Comparison of ENCODE assay signal across 13 cellular contexts in the genomic region with DNA sequence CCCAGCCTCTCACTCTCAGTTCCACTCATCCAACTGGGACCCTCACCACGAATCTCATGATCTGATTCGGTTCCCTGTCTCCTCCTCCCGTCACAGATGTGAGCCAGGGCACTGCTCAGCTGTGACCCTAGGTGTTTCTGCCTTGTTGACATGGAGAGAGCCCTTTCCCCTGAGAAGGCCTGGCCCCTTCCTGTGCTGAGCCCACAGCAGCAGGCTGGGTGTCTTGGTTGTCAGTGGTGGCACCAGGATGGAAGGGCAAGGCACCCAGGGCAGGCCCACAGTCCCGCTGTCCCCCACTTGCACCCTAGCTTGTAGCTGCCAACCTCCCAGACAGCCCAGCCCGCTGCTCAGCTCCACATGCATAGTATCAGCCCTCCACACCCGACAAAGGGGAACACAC. TPM values are rescaled to one million over a fixed set of nuclear protein-coding genes. Genes with fewer than 3 reads are reported as not detected.
A peak's percentile ranks its signal among the peaks of the same experiment; 100 is the strongest.
DNase-seq lines count a peak whose midpoint lies in the region; ATAC-seq and TF ChIP-seq lines count a peak whose summit lies in the region.
"Had no signal": no experiment of that assay in that cellular context is flagged by ENCODE, and none has a peak within 500 bp of the region (broad histone marks: within the 10 kb centered on the region; RNA-seq: fewer than 3 reads in every experiment).

No MANE protein-coding gene starts in this region.

- peak overlapping the region; percentile 23 for H3K27ac ChIP-seq in cardiac muscle cell
- H3K27ac ChIP-seq: GM23248, prostate gland had no signal

- ATAC-seq in Right ventricle myocardium superior (ENCODE audit: poor library complexity) (no peak), memory B cell (ENCODE audit: low read depth) (no peak), GM21717 (IDR thresholded peaks at IDR 0.05; ENCODE audit: unreplicated experiment) (no peak)
- ATAC-seq in stimulated activated effector memory CD8-positive, alpha-beta T cell treated with anti-CD3 and anti-CD28 coated beads, Interleukin-12 subunit alpha, Interleukin-12 subunit beta, amount 100 ng/mL, for 72 hours: no peak

- no peaks in the 10 kb centered on the region for H3K9me3 Mint-ChIP-seq in activated naive CD8-positive, alpha-beta T cell (ENCODE audit: low read depth)
- H3K9me3 Mint-ChIP-seq in memory B cell: no peaks in the 10 kb centered on the region
- H3K9me3 Mint-ChIP-seq in stimulated activated effector memory CD8-positive, alpha-beta T cell treated with anti-CD3 and anti-CD28 coated beads, Interleukin-12 subunit alpha, Interleukin-12 subunit beta, amount 100 ng/mL, for 72 hours: no peaks in the 10 kb centered on the region

- H3K9me3 ChIP-seq in cardiac muscle cell (ENCODE audit: low read depth): no peaks in the 10 kb centered on the region
- H3K9me3 ChIP-seq: prostate gland had no signal

- no peaks in the 10 kb centered on the region for H3K4me1 ChIP-seq in cardiac muscle cell (ENCODE audit: low read depth)
- H3K4me1 ChIP-seq: prostate gland had no signal

- peaks cover 3% of the 10 kb centered on the region for H3K36me3 Mint-ChIP-seq in activated naive CD8-positive, alpha-beta T cell
- peaks cover 16% of the 10 kb centered on the region for H3K36me3 Mint-ChIP-seq in memory B cell
- H3K36me3 Mint-ChIP-seq in stimulated activated effector memory CD8-positive, alpha-beta T cell treated with anti-CD3 and anti-CD28 coated beads, Interleukin-12 subunit alpha, Interleukin-12 subunit beta, amount 100 ng/mL, for 72 hours: peaks cover 66% of the 10 kb centered on the region

- no peaks in the 10 kb centered on the region for H3K27me3 ChIP-seq in cardiac muscle cell

- H3K4me3 ChIP-seq in cardiac muscle cell: no peak overlapping the region
- H3K4me3 ChIP-seq: GM23248, prostate gland had no signal

- no peaks in the 10 kb centered on the region for H3K27me3 Mint-ChIP-seq in activated naive CD8-positive, alpha-beta T cell
- H3K27me3 Mint-ChIP-seq in memory B cell: no peaks in the 10 kb centered on the region

- no peak overlapping the region for H3K4me3 Mint-ChIP-seq in activated naive CD8-positive, alpha-beta T cell
- peak overlapping the region; percentile 43 for H3K4me3 Mint-ChIP-seq in memory B cell
- no peak overlapping the region for H3K4me3 Mint-ChIP-seq in stimulated activated effector memory CD8-positive, alpha-beta T cell treated with anti-CD3 and anti-CD28 coated beads, Interleukin-12 subunit alpha, Interleukin-12 subunit beta, amount 100 ng/mL, for 72 hours

- peaks cover 30% of the 10 kb centered on the region for H3K4me1 Mint-ChIP-seq in activated naive CD8-positive, alpha-beta T cell (ENCODE audit: low read depth)
- H3K4me1 Mint-ChIP-seq in memory B cell: peaks cover 59% of the 10 kb centered on the region
- H3K4me1 Mint-ChIP-seq in stimulated activated effector memory CD8-positive, alpha-beta T cell treated with anti-CD3 and anti-CD28 coated beads, Interleukin-12 subunit alpha, Interleukin-12 subunit beta, amount 100 ng/mL, for 72 hours: peaks cover 42% of the 10 kb centered on the region

- DNase-seq in cardiac muscle cell (ENCODE audit: low read depth in 1 of 2, low spot score in 1 of 2) (no peak), Right ventricle myocardium superior (no peak), memory B cell (ENCODE audit: low spot score in 2 of 2) (no peak), HCEC 1CT (no peak), NCI-H510A (lab: John Stamatoyannopoulos, UW) (no peak)
- DNase-seq in stimulated activated effector memory CD8-positive, alpha-beta T cell treated with anti-CD3 and anti-CD28 coated beads, Interleukin-12 subunit alpha, Interleukin-12 subunit beta, amount 100 ng/mL, for 72 hours (ENCODE audit: low spot score in 2 of 2): no peak
- DNase-seq: amniotic stem cell, GM23248, mesendoderm had no signal

- intact Hi-C loops in Right ventricle myocardium superior (cut with DNase I): no loop called here

- no peak for TF ChIP-seq CTCF in cardiac muscle cell (IDR thresholded peaks at IDR 0.05; ENCODE audit: low read depth, low read length)

- H3K36me3 ChIP-seq in cardiac muscle cell: peaks cover 4% of the 10 kb centered on the region
- H3K36me3 ChIP-seq: prostate gland had no signal

- H3K27ac Mint-ChIP-seq in activated naive CD8-positive, alpha-beta T cell: peak overlapping the region; percentile 35
- H3K27ac Mint-ChIP-seq in memory B cell: peak overlapping the region; percentile 89
- H3K27ac Mint-ChIP-seq in stimulated activated effector memory CD8-positive, alpha-beta T cell treated with anti-CD3 and anti-CD28 coated beads, Interleukin-12 subunit alpha, Interleukin-12 subunit beta, amount 100 ng/mL, for 72 hours: peak overlapping the region; percentile 86

RNA-seq across cellular contexts. Expression of gene STH, which starts 26.5 kb away (rescaled TPM):
- total RNA-seq in cardiac muscle cell: not detected in 2 replicates
- polyA plus RNA-seq in cardiac muscle cell: not detected in 2 replicates
- total RNA-seq in Right ventricle myocardium superior: not detected
- total RNA-seq: GM23248, LHCN-M2, prostate gland had no signal
- polyA plus RNA-seq: GM23248 had no signal

Comparison
In these comparisons a context has a peak if more than half of its experiments do, and no peak if none do; other contexts are left out.
1. H3K27ac Mint-ChIP-seq: peak in every context shown above with its lines; median percentile 89 in memory B cell; 86 in stimulated activated effector memory CD8-positive, alpha-beta T cell treated with anti-CD3 and anti-CD28 coated beads, Interleukin-12 subunit alpha, Interleukin-12 subunit beta, amount 100 ng/mL, for 72 hours; 35 in activated naive CD8-positive, alpha-beta T cell.